ENCODE assay signal across 8 cellular contexts in the genomic region with DNA sequence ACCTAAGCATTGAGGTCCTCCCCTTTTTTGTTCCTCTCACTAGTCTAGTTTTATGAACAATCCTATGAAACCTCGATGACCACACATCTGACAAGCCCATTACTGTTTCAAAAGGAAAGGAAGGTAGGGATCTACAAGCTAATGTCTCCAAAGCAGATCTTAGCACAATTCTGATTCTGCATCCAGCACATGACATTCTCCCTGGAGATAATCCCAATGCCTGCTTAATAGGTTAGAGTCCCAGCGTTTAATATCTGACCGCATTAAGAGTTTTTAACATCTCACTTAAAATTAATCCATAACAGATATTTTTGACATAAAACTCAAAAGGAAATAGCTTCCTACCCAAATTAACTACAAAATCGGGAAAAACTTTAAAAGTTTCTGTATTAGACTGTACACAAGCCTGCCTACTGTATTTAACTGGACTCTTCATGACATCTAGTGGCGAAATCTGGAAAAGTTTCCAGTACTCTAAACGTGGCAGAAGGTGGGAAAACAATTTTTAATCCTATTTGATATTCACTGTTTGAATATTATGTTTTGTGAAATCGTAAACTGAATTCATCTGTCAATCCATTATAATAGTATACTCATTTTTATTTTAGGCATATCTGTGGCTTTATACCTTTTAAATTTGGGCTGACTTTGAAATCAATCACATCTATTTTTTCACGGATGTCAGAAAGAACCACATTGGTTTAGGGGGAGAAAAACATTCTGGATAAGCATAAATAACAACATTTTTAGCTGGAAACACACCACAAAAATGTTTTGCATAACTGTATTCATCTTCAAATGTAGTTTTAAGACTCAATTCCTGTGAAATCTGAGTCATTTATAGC.
DNase-seq lines count a peak whose midpoint lies in the region; ATAC-seq and TF ChIP-seq lines count a peak whose summit lies in the region.

No MANE protein-coding gene starts in this region.

- H3K27ac ChIP-seq in fibroblast of lung (ENCODE audit: insufficient read depth, low read length): no peak overlapping the region

- H2AFZ ChIP-seq in fibroblast of lung (ENCODE audit: low read length): no peak overlapping the region

- no peaks in the 10 kb centered on the region for H4K20me1 ChIP-seq in fibroblast of lung (ENCODE audit: control insufficient read depth, extremely low read depth, insufficient read depth, low read length)

- H3K4me3 ChIP-seq in AG09309 (ENCODE audit: control insufficient read depth, low read depth, low read length) (no peak overlapping the region), LNCaP clone FGC (ENCODE audit: low read depth, low read length) (no peak overlapping the region), fibroblast of lung (replicated peaks in 1 of 4; ENCODE audit: control extremely low read depth in 1 of 4, insufficient read depth in 1 of 4, low read depth in 3 of 4, low read length in 4 of 4) (no peak overlapping the region)

- H3K9me3 ChIP-seq in fibroblast of lung (ENCODE audit: control insufficient read depth, insufficient read depth, low read depth, low read length): no peaks in the 10 kb centered on the region

- H3K27me3 ChIP-seq in fibroblast of lung (ENCODE audit: control insufficient read depth, insufficient read depth, low read length): no peaks in the 10 kb centered on the region

- no peak overlapping the region for H3K4me2 ChIP-seq in fibroblast of lung (ENCODE audit: extremely low read depth, insufficient read depth, low read length)

- no peaks in the 10 kb centered on the region for H3K4me1 ChIP-seq in fibroblast of lung (ENCODE audit: control insufficient read depth, extremely low read depth, insufficient read depth, low read length)

- TF ChIP-seq CTCF in AG09309 (IDR thresholded peaks at IDR 0.05; ENCODE audit: control insufficient read depth, insufficient read depth, low read depth, low read length, missing control alignments) (peak; percentile 58), LNCaP clone FGC (IDR thresholded peaks at IDR 0.05; ENCODE audit: control insufficient read depth, extremely low read depth, insufficient read depth) (peak; percentile 70), fibroblast of lung (conservative IDR thresholded peaks at IDR 0.05 in 1 of 2, IDR thresholded peaks at IDR 0.05 in 1 of 2; ENCODE audit: low read depth in 1 of 2, low read length in 2 of 2) (peak; percentile 61 to 63), omental fat pad (IDR thresholded peaks at IDR 0.05) (peak in 1 of 3 donors; percentile 20)

- no peak for DNase-seq in AG09309 (ENCODE audit: low read depth)
- DNase-seq in LNCaP clone FGC (ENCODE audit: low read depth): no peak
- peak; percentile 69 for DNase-seq in RPMI8226
- peak; percentile 47 to 77 for DNase-seq in fibroblast of lung (ENCODE audit: low read depth in 2 of 2)
- no peak for DNase-seq in omental fat pad (ENCODE audit: low spot score)
- DNase-seq in activated CD4-positive, alpha-beta T cell treated with anti-CD3 and anti-CD28 coated beads for 48 hours: no peak
- DNase-seq in GOT3 (lab: John Stamatoyannopoulos, UW): no peak

- ATAC-seq in GM18858 (IDR thresholded peaks at IDR 0.05; ENCODE audit: unreplicated experiment) (peak; percentile 53), omental fat pad (ENCODE audit: low FRiP score) (peak; percentile 80)

- H3K79me2 ChIP-seq in fibroblast of lung (ENCODE audit: control insufficient read depth, insufficient read depth, low read length): no peaks in the 10 kb centered on the region

- no peaks in the 10 kb centered on the region for H3K36me3 ChIP-seq in fibroblast of lung (ENCODE audit: control insufficient read depth, insufficient read depth, low read length)

- H3K9ac ChIP-seq in fibroblast of lung (ENCODE audit: insufficient read depth, low read length): no peak overlapping the region

Comparison
In these comparisons a context has a peak if more than half of its experiments do, and no peak if none do; other contexts are left out.
1. DNase-seq: peak in RPMI8226 (single experiment) and fibroblast of lung (2 of 2); none in AG09309 (single experiment), LNCaP clone FGC (single experiment), omental fat pad (single experiment), activated CD4-positive, alpha-beta T cell treated with anti-CD3 and anti-CD28 coated beads for 48 hours (single experiment) and GOT3 (single experiment).